In the genomic region with DNA sequence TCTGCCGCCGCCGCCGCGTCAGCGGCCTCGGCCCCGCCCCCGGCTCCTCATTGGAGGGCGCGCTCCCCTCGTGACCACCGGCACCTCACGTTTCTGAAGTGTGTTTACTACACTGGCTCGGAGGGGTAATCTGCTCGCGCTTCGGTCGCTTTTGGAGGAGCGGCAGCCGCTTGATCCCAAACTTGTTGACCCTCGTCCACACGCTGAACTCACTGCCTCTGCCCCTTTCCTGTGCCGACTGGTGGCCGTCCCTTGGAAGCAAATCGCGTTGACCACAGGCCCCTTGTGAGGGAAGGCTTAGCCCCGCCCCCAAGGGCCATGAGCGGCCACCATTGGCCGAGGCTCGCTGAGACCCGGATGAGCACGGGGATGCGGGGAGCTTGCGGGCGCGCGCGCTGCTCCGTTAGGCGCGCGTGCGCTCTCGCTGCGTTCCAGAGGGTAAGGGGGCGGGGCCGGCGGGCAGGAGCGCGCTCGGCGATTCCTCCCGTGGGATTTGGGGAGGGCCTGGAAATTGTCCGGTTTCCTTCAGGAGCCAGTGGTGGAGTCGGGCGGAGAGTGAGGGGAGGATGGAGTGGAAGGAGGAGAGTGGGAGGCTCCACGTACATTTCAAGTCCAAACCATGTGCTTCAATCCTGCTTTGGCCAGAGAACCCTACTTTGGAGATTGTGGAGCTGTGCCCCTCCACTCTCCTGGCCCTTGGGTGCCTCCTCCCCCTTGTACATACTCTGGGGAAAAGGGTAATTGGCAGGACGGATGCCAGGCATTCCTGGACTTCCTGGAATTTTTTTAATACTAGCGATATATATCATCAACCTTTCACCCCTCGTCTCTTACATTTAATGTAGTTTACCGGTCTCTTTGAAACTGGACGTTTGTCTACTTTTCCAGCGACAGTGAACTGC, we compare ENCODE assay signal across 2 cellular contexts.
TF ChIP-seq lines count a peak whose summit lies in the region.

TSS of gene CRY1 (minus strand) at position 3 of the 902 bp plus-strand sequence. CDS start 588 bp downstream, outside the sequence.

TF ChIP-seq in IMR-90, 13 proteins besides CTCF, POLR2A, EP300 and RAD21 (continued from another document):
- TF ChIP-seq, protein P1, sequence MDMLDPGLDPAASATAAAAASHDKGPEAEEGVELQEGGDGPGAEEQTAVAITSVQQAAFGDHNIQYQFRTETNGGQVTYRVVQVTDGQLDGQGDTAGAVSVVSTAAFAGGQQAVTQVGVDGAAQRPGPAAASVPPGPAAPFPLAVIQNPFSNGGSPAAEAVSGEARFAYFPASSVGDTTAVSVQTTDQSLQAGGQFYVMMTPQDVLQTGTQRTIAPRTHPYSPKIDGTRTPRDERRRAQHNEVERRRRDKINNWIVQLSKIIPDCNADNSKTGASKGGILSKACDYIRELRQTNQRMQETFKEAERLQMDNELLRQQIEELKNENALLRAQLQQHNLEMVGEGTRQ (IDR thresholded peaks at IDR 0.05; ENCODE audit: low read depth, low read length) = peak; percentile 97
- TF ChIP-seq BHLHE40 (IDR thresholded peaks at IDR 0.05; ENCODE audit: low read depth, low read length) (peak; percentile 91; the same call in 1 of the 2 replicates), MAZ (IDR thresholded peaks at IDR 0.05; ENCODE audit: borderline replicate concordance, low read depth, low read length) (peak; percentile 48; the same call in 1 of the 2 replicates), MXI1 (IDR thresholded peaks at IDR 0.05; ENCODE audit: borderline replicate concordance, low read depth, low read length) (peak; percentile 48), FOS (IDR thresholded peaks at IDR 0.05; ENCODE audit: low read depth, low read length) (peak; percentile 55), SMC3 (IDR thresholded peaks at IDR 0.05; ENCODE audit: low read depth, low read length) (no peak), NFE2L2 (IDR thresholded peaks at IDR 0.05; ENCODE audit: low read depth, low read length) (no peak), CEBPB (IDR thresholded peaks at IDR 0.05; ENCODE audit: low read depth, low read length) (no peak)
- TF ChIP-seq, protein P2, sequence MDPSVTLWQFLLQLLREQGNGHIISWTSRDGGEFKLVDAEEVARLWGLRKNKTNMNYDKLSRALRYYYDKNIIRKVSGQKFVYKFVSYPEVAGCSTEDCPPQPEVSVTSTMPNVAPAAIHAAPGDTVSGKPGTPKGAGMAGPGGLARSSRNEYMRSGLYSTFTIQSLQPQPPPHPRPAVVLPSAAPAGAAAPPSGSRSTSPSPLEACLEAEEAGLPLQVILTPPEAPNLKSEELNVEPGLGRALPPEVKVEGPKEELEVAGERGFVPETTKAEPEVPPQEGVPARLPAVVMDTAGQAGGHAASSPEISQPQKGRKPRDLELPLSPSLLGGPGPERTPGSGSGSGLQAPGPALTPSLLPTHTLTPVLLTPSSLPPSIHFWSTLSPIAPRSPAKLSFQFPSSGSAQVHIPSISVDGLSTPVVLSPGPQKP (IDR thresholded peaks at IDR 0.05; ENCODE audit: borderline replicate concordance, low read depth, low read length) = no peak

TF ChIP-seq in PFSK-1, 5 proteins besides CTCF, POLR2A, EP300 and RAD21:
- TF ChIP-seq, protein P3, sequence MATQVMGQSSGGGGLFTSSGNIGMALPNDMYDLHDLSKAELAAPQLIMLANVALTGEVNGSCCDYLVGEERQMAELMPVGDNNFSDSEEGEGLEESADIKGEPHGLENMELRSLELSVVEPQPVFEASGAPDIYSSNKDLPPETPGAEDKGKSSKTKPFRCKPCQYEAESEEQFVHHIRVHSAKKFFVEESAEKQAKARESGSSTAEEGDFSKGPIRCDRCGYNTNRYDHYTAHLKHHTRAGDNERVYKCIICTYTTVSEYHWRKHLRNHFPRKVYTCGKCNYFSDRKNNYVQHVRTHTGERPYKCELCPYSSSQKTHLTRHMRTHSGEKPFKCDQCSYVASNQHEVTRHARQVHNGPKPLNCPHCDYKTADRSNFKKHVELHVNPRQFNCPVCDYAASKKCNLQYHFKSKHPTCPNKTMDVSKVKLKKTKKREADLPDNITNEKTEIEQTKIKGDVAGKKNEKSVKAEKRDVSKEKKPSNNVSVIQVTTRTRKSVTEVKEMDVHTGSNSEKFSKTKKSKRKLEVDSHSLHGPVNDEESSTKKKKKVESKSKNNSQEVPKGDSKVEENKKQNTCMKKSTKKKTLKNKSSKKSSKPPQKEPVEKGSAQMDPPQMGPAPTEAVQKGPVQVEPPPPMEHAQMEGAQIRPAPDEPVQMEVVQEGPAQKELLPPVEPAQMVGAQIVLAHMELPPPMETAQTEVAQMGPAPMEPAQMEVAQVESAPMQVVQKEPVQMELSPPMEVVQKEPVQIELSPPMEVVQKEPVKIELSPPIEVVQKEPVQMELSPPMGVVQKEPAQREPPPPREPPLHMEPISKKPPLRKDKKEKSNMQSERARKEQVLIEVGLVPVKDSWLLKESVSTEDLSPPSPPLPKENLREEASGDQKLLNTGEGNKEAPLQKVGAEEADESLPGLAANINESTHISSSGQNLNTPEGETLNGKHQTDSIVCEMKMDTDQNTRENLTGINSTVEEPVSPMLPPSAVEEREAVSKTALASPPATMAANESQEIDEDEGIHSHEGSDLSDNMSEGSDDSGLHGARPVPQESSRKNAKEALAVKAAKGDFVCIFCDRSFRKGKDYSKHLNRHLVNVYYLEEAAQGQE (IDR thresholded peaks at IDR 0.05; ENCODE audit: insufficient read depth in 1 of 2, low read depth in 2 of 2, low read length in 2 of 2) = no peak
- peak; percentile 92; the same call in 1 of the 2 replicates for TF ChIP-seq SIN3A (IDR thresholded peaks at IDR 0.05; ENCODE audit: borderline replicate concordance, insufficient read depth, low read length)
- peak; percentile 50; the same call in 1 of the 2 replicates for TF ChIP-seq POLR2AphosphoS5 (IDR thresholded peaks at IDR 0.05; ENCODE audit: low read depth, low read length)
- peak; percentile 60 for TF ChIP-seq FOXP2 (optimal IDR thresholded peaks at IDR 0.05; ENCODE audit: borderline replicate concordance, extremely low read depth, extremely low read length, insufficient read depth)
- peak; percentile 75; the same call in 1 of the 2 replicates for TF ChIP-seq TAF1 (IDR thresholded peaks at IDR 0.05; ENCODE audit: borderline replicate concordance, insufficient read depth, low read length)
